In the genomic region with DNA sequence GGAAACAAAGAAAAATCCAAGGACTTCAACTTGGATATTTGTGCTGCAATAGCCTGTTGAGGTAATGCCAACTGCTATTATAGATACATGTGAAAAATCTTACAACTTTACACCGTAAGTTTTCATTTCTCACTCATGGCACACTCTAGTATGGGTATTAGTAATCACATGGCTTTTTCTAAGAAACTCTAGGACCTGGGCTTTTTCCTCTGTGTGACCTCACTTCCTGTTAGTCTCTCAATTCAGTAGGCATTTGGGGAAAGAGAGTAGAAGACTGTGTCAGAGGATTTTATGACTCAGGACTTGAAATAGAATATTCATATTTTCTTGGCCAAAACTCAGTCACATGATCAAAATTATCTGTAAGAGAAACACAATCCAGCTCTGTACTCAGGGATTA, we compare ENCODE assay signal across 25 cellular contexts.
DNase-seq lines count a peak whose midpoint lies in the region; ATAC-seq, FAIRE-seq and TF ChIP-seq lines count a peak whose summit lies in the region.
"Had no signal": no experiment of that assay in that cellular context is flagged by ENCODE, and none has a peak within 500 bp of the region (broad histone marks: within the 10 kb centered on the region; RNA-seq: fewer than 3 reads in every experiment).

No MANE protein-coding gene starts in this region.

- BruUV-seq in Calu3 (replicated peaks; lab: Mats Ljungman, UMichigan) (no TSS peak), K562 (replicated peaks; lab: Mats Ljungman, UMichigan) (no TSS peak)

- peaks cover 7% of the 10 kb centered on the region for H3K36me3 Mint-ChIP-seq in Calu3 (ENCODE audit: insufficient read depth, unreplicated experiment)
- H3K36me3 Mint-ChIP-seq: CD4-positive, CD25-positive, alpha-beta regulatory T cell; CD8-positive, alpha-beta memory T cell had no signal

- H3K9me1 ChIP-seq in K562 (ENCODE audit: control insufficient read depth, insufficient read depth, low read length) = no peaks in the 10 kb centered on the region

- no peak overlapping the region for H3K4me3 Mint-ChIP-seq in Calu3 (ENCODE audit: low read depth, unreplicated experiment)
- H3K4me3 Mint-ChIP-seq: CD4-positive, CD25-positive, alpha-beta regulatory T cell; CD8-positive, alpha-beta memory T cell; IgD-negative memory B cell had no signal

- H3K4me1 ChIP-seq in OCI-LY3 (ENCODE audit: low read length) (peaks cover 22% of the 10 kb centered on the region), K562 (replicated peaks in 1 of 2; ENCODE audit: control insufficient read depth in 2 of 2, insufficient read depth in 2 of 2, low read length in 2 of 2) (peaks cover 0 to under 1% of the 10 kb centered on the region in 2 experiments; a peak in 2 of 5 replicates), spleen (no peaks in the 10 kb centered on the region)
- H3K4me1 ChIP-seq: HAP-1 had no signal

- H3K9ac ChIP-seq in OCI-LY3 (ENCODE audit: low read length) (no peak overlapping the region), K562 (ENCODE audit: insufficient read depth in 1 of 2, low read depth in 2 of 2, low read length in 2 of 2) (no peak overlapping the region)
- H3K9ac ChIP-seq: GM23248 had no signal

- H3K27ac Mint-ChIP-seq in Calu3 (ENCODE audit: unreplicated experiment) = peak overlapping the region; percentile 8
- H3K27ac Mint-ChIP-seq: CD4-positive, CD25-positive, alpha-beta regulatory T cell; CD8-positive, alpha-beta memory T cell; IgD-negative memory B cell had no signal

- TF ChIP-seq CTCF in Calu3 (IDR thresholded peaks at IDR 0.05; ENCODE audit: unreplicated experiment) (no peak), OCI-LY3 (IDR thresholded peaks at IDR 0.05; ENCODE audit: low read depth, low read length) (no peak), K562 (IDR thresholded peaks at IDR 0.05 in 2 of 3, conservative IDR thresholded peaks at IDR 0.05 in 1 of 3; ENCODE audit: insufficient read depth in 2 of 3, low read depth in 1 of 3, low read length in 3 of 3) (no peak), spleen (IDR thresholded peaks at IDR 0.05 in 8 of 11, conservative IDR thresholded peaks at IDR 0.05 in 3 of 11) (no peak)

- H2AFZ ChIP-seq in OCI-LY3 (ENCODE audit: low read depth, low read length) = no peak overlapping the region
- H2AFZ ChIP-seq in K562 (ENCODE audit: low read depth, low read length) = no peak overlapping the region
- H2AFZ ChIP-seq: GM23248 had no signal

- ATAC-seq in HG03432 (IDR thresholded peaks at IDR 0.05; ENCODE audit: unreplicated experiment) = peak; percentile 54
- ATAC-seq in K562 = no peak
- no peak for ATAC-seq in GM19463 (IDR thresholded peaks at IDR 0.05; ENCODE audit: unreplicated experiment)
- ATAC-seq: HepG2 had no signal

- no peaks in the 10 kb centered on the region for H3K27me3 ChIP-seq in OCI-LY3 (ENCODE audit: low read depth, low read length)
- H3K27me3 ChIP-seq in K562 (ENCODE audit: control insufficient read depth in 2 of 2, insufficient read depth in 2 of 2, low read length in 2 of 2) = no peaks in the 10 kb centered on the region
- no peaks in the 10 kb centered on the region for H3K27me3 ChIP-seq in spleen (replicated peaks in 1 of 7)
- H3K27me3 ChIP-seq: BE2C had no signal

- CTCF ChIA-PET in Calu3 (lab: Charles Lee) = no interaction called here
- CTCF ChIA-PET in K562 (lab: Yijun Ruan, JAX; ENCODE audit: low intra/inter-chr PET ratio) = no interaction called here

- in situ Hi-C loops in K562 (cut with MboI) = no loop called here

- TF ChIP-seq EP300 in K562 (IDR thresholded peaks at IDR 0.05; ENCODE audit: low read length) = no peak

- no peaks in the 10 kb centered on the region for H3K79me2 ChIP-seq in OCI-LY3 (ENCODE audit: low read length)
- H3K79me2 ChIP-seq in K562 (ENCODE audit: control insufficient read depth, insufficient read depth, low read length) = no peaks in the 10 kb centered on the region

- H3K9me3 Mint-ChIP-seq in Calu3 (ENCODE audit: low read depth, unreplicated experiment) = peaks cover 13% of the 10 kb centered on the region

- no peak for TF ChIP-seq POLR2A in K562 (conservative IDR thresholded peaks at IDR 0.05)
- no peak for TF ChIP-seq POLR2A in spleen (IDR thresholded peaks at IDR 0.05)

- H3K4me3 ChIP-seq in OCI-LY3 (ENCODE audit: low read length) (no peak overlapping the region), K562 (no peak overlapping the region), spleen (no peak overlapping the region)
- H3K4me3 ChIP-seq: GM23248, HAP-1 had no signal

- H3K27ac ChIP-seq in OCI-LY3 (ENCODE audit: low read length) (peak overlapping the region; percentile 19; the same call in 1 of the 2 replicates), K562 (ENCODE audit: extremely low read depth, low read depth, low read length) (no peak overlapping the region), spleen (no peak overlapping the region)
- H3K27ac ChIP-seq: GM23248, HL-60 had no signal

- intact Hi-C loops in Calu3 (cut with micrococcal nuclease; ENCODE audit: unreplicated experiment) = no loop called here
- intact Hi-C loops in K562 (cut with micrococcal nuclease) = no loop called here
- intact Hi-C loops in spleen (cut with DNase I; ENCODE audit: low total_unique reads) = no loop called here

- no peaks in the 10 kb centered on the region for H3K9me3 ChIP-seq in OCI-LY3 (ENCODE audit: insufficient read depth, low read length)
- no peaks in the 10 kb centered on the region for H3K9me3 ChIP-seq in K562 (replicated peaks; ENCODE audit: control insufficient read depth, insufficient read depth, low read depth, low read length)
- peaks cover 0 to 31% (median 20%) of the 10 kb centered on the region in 8 donors for H3K9me3 ChIP-seq in spleen
- H3K9me3 ChIP-seq: BE2C, HAP-1 had no signal

- DNase-seq in Calu3 = no peak
- no peak for DNase-seq in K562 (ENCODE audit: extremely low read depth in 1 of 4, low spot score in 3 of 4)
- no peak for DNase-seq in stimulated activated CD4-positive, alpha-beta T cell treated with anti-CD3 and anti-CD28 coated beads, Interleukin-4, amount 100 ng/mL, for 24 hours
- DNase-seq in spleen = no peak
- DNase-seq: ACHN; BE2C; C1 segment of cervical spinal cord; CD4-positive, CD25-positive, alpha-beta regulatory T cell; CD8-positive, alpha-beta memory T cell; COR-L47; DMS153; DMS79; GDM1; GM23248; KG1 had no signal

- WGBS in K562 (ENCODE audit: insufficient coverage, low coverage, missing lambda C conversion rate) = 15% methylated on average over 1 of the region's 1 CpG
- 77 to 92% (median 86%) methylated on average over 1 of the region's 1 CpG for WGBS in spleen, 5 donors

- POLR2A ChIA-PET in K562 (lab: Yijun Ruan, JAX) = interaction anchor here (0.6 kb wide), 1 partner anchor 15 kb away, joined by 3 read pairs; no protein-coding TSS in a partner anchor

- H3K4me2 ChIP-seq in OCI-LY3 (ENCODE audit: low read length) (no peak overlapping the region), K562 (ENCODE audit: insufficient read depth, low read length) (no peak overlapping the region)

- H3K27me3 Mint-ChIP-seq in Calu3 (ENCODE audit: unreplicated experiment) = no peaks in the 10 kb centered on the region
- H3K27me3 Mint-ChIP-seq: CD4-positive, CD25-positive, alpha-beta regulatory T cell; CD8-positive, alpha-beta memory T cell; IgD-negative memory B cell had no signal

- no peak for FAIRE-seq in K562 (lab: Jason Lieb, UNC)
- FAIRE-seq: A204.1, GM12892, GM18507, HepG2 had no signal

- no peaks in the 10 kb centered on the region for H4K20me1 ChIP-seq in OCI-LY3 (ENCODE audit: insufficient read depth, low read length)
- no peaks in the 10 kb centered on the region for H4K20me1 ChIP-seq in K562 (replicated peaks; ENCODE audit: control insufficient read depth, insufficient read depth, low read length)

- TF ChIP-seq RAD21 in K562 (CRISPR knock-in tag; conservative IDR thresholded peaks at IDR 0.05 in 1 of 2, IDR thresholded peaks at IDR 0.05 in 1 of 2) = no peak

- H3K4me1 Mint-ChIP-seq in Calu3 (ENCODE audit: low read depth, unreplicated experiment) = peaks cover 13% of the 10 kb centered on the region
- H3K4me1 Mint-ChIP-seq: CD4-positive, CD25-positive, alpha-beta regulatory T cell; CD8-positive, alpha-beta memory T cell; IgD-negative memory B cell had no signal

- H3K36me3 ChIP-seq in OCI-LY3 (replicated peaks; ENCODE audit: low read depth, low read length) (no peaks in the 10 kb centered on the region), K562 (ENCODE audit: control insufficient read depth, insufficient read depth, low read length) (no peaks in the 10 kb centered on the region), spleen (no peaks in the 10 kb centered on the region)
- H3K36me3 ChIP-seq: BE2C, HAP-1 had no signal

TF ChIP-seq in K562, 482 proteins besides CTCF, POLR2A, EP300 and RAD21:
- TF ChIP-seq RCOR1 (IDR thresholded peaks at IDR 0.05; ENCODE audit: borderline replicate concordance in 1 of 2, low read depth in 2 of 2, low read length in 2 of 2) = no peak
- no peak for TF ChIP-seq CBFA2T2 (conservative IDR thresholded peaks at IDR 0.05)
- TF ChIP-seq, protein P1, sequence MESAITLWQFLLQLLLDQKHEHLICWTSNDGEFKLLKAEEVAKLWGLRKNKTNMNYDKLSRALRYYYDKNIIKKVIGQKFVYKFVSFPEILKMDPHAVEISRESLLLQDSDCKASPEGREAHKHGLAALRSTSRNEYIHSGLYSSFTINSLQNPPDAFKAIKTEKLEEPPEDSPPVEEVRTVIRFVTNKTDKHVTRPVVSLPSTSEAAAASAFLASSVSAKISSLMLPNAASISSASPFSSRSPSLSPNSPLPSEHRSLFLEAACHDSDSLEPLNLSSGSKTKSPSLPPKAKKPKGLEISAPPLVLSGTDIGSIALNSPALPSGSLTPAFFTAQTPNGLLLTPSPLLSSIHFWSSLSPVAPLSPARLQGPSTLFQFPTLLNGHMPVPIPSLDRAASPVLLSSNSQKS (CRISPR knock-in tag; IDR thresholded peaks at IDR 0.05) = no peak
- no peak for TF ChIP-seq PML (IDR thresholded peaks at IDR 0.05; ENCODE audit: low read length)
- TF ChIP-seq, protein P2, sequence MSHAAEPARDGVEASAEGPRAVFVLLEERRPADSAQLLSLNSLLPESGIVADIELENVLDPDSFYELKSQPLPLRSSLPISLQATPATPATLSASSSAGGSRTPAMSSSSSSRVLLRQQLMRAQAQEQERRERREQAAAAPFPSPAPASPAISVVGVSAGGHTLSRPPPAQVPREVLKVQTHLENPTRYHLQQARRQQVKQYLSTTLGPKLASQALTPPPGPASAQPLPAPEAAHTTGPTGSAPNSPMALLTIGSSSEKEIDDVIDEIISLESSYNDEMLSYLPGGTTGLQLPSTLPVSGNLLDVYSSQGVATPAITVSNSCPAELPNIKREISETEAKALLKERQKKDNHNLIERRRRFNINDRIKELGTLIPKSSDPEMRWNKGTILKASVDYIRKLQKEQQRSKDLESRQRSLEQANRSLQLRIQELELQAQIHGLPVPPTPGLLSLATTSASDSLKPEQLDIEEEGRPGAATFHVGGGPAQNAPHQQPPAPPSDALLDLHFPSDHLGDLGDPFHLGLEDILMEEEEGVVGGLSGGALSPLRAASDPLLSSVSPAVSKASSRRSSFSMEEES (CRISPR knock-in tag; IDR thresholded peaks at IDR 0.05) = peak; percentile 62
- TF ChIP-seq ZNF436 (CRISPR knock-in tag; IDR thresholded peaks at IDR 0.05) = no peak
- no peak for TF ChIP-seq CCNT2 (IDR thresholded peaks at IDR 0.05; ENCODE audit: borderline replicate concordance, extremely low read depth, insufficient read length, low read depth, low read length)
- no peak for TF ChIP-seq CBX1 (IDR thresholded peaks at IDR 0.05; ENCODE audit: low read depth)
- TF ChIP-seq RBM25 (IDR thresholded peaks at IDR 0.05; ENCODE audit: low read depth, low read length, severe bottlenecking) = no peak
